Comparison of ENCODE assay signal across 8 cellular contexts in the genomic region with DNA sequence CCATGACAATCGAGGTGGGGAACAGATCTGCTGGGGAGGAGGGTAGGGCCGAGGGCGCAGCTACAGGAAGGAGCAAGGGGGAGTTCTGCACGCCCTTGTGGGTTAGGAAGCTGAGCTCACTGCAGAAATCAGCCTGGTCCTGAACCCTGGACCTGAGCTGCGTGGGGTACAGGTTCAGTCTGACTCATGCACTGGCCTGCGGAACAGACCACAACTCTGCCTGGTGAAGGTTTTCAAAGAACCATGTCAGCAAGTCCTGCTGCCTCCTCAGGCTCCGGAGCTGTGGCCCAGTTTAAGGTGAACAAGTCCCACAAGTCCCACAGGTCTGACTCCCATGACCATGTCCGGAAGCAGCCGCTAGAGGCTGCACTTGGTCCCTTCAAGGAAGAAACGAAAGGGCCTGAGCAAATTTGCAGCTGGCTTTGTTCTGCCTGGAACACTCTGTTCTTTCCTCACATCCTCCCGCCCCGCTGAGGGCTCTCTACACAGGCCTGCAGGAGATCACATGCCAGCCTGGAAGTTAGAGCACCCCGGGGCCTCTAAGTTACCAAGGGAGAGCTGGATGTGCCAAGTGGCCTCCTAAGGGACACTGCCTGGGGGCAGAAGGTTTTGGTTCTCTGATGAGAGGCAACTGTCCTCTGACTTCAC. TPM values are rescaled to one million over a fixed set of nuclear protein-coding genes. Genes with fewer than 3 reads are reported as not detected.
A peak's percentile ranks its signal among the peaks of the same experiment; 100 is the strongest.
DNase-seq lines count a peak whose midpoint lies in the region; ATAC-seq and TF ChIP-seq lines count a peak whose summit lies in the region.

No MANE protein-coding gene starts in this region.

- H3K27ac ChIP-seq in dorsolateral prefrontal cortex, result peak overlapping the region in 25 of 59 donors; percentile 2 to 74 (median 45)

- H3K27me3 ChIP-seq in dorsolateral prefrontal cortex, result peaks cover 0 to 3% (median 0%) of the 10 kb centered on the region in 45 donors

- peak in 52 of 56 donors; percentile 17 to 72 (median 48) for TF ChIP-seq CTCF in dorsolateral prefrontal cortex (IDR thresholded peaks at IDR 0.05 in 54 of 56, conservative IDR thresholded peaks at IDR 0.05 in 2 of 56; ENCODE audit: low read depth in 1 of 56, partially characterized antibody in 56 of 56)

- intact Hi-C loops in dorsolateral prefrontal cortex (cut with DNase I), result no loop called here

- ATAC-seq in GM18861 (IDR thresholded peaks at IDR 0.05; ENCODE audit: unreplicated experiment) (peak; percentile 61), HG03066 (IDR thresholded peaks at IDR 0.05; ENCODE audit: low read depth, unreplicated experiment) (peak; percentile 68)

- peak; percentile 72 for DNase-seq in AG08396 (ENCODE audit: low spot score)
- peak; percentile 36 for DNase-seq in NCI-H510A (lab: John Stamatoyannopoulos, UW)
- DNase-seq in activated CD4-positive, alpha-beta T cell treated with anti-CD3 and anti-CD28 coated beads, Interleukin-2, amount 50 U/mL, for 1 hour, result peak; percentile 63
- DNase-seq in dorsolateral prefrontal cortex, result peak in 6 of 10 donors; percentile 26 to 68 (median 51)
- DNase-seq in medulla oblongata (ENCODE audit: extremely low spot score), result peak; percentile 76
- peak; percentile 42 to 45 for DNase-seq in stimulated activated CD8-positive, alpha-beta memory T cell treated with anti-CD3 and anti-CD28 coated beads, Interleukin-2, amount 100 ng/mL, for 1 hour (ENCODE audit: low read depth in 2 of 2)

- H3K4me3 ChIP-seq in dorsolateral prefrontal cortex, result peak overlapping the region in 2 of 59 donors; percentile 16 to 59

RNA-seq across cellular contexts. Expression of a gene that starts 49.3 kb away (rescaled TPM):
- total RNA-seq in dorsolateral prefrontal cortex, result 100 to 1,000 TPM in 2 of 120 experiments, 10 to 100 TPM in 118; 42.6 to 104 (median 65.3) TPM
